1 cellular context compared by ENCODE assay signal in the genomic region with DNA sequence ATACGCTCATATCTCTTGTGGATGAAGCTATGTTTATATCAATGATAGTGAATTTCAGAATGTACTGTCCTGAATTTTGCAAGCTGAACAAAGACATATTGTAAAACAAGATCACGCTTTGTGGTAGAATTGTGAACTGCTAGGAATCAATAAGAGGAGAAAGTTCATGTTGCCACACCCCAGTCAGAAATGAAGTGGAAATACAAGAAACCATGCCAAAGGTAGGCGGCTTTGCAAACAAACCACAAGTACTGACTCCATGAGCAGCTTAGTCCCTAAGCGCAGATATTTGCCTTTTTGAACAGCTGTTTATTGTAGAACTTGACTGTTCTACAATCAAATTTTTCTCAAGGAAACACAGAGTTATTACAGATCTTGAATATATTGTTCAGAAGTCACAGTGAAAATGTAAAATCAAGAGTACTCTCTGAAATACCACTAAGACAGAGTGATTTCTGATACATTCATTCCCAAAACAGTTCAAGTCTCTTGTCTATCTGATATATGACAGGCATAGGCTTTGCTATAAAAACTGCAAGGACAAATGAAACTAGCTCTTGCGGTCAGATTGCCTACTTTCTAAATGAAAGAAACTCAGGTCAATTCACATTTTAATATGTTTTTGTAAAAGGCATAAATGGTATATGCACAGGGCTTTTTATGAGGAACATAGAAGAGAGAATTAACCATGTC.
TF ChIP-seq lines count a peak whose summit lies in the region.

No MANE protein-coding gene starts in this region.

TF ChIP-seq in HepG2, 621 proteins besides CTCF, POLR2A, EP300 and RAD21 (continued from another document):
- TF ChIP-seq, protein P1, sequence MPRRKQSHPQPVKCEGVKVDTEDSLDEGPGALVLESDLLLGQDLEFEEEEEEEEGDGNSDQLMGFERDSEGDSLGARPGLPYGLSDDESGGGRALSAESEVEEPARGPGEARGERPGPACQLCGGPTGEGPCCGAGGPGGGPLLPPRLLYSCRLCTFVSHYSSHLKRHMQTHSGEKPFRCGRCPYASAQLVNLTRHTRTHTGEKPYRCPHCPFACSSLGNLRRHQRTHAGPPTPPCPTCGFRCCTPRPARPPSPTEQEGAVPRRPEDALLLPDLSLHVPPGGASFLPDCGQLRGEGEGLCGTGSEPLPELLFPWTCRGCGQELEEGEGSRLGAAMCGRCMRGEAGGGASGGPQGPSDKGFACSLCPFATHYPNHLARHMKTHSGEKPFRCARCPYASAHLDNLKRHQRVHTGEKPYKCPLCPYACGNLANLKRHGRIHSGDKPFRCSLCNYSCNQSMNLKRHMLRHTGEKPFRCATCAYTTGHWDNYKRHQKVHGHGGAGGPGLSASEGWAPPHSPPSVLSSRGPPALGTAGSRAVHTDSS (CRISPR knock-in tag; conservative IDR thresholded peaks at IDR 0.05), result no peak
- TF ChIP-seq RFX3 (CRISPR knock-in tag; IDR thresholded peaks at IDR 0.05) (no peak), ZNF792 (CRISPR knock-in tag; IDR thresholded peaks at IDR 0.05) (no peak), MZF1 (CRISPR knock-in tag; IDR thresholded peaks at IDR 0.05; ENCODE audit: borderline replicate concordance) (no peak), ZFP37 (CRISPR knock-in tag; IDR thresholded peaks at IDR 0.05; ENCODE audit: borderline replicate concordance) (no peak), ZNF431 (CRISPR knock-in tag; IDR thresholded peaks at IDR 0.05; ENCODE audit: borderline replicate concordance, low read depth) (no peak), ZNF264 (CRISPR knock-in tag; IDR thresholded peaks at IDR 0.05) (0 out of 2 replicates have a peak, but pooled peaks have one; percentile 76), HMGA1 (CRISPR knock-in tag; conservative IDR thresholded peaks at IDR 0.05) (no peak), MED13 (CRISPR knock-in tag; IDR thresholded peaks at IDR 0.05) (no peak), ZKSCAN5 (CRISPR knock-in tag; IDR thresholded peaks at IDR 0.05) (no peak), SIX4 (CRISPR knock-in tag; IDR thresholded peaks at IDR 0.05) (no peak), YEATS4 (CRISPR knock-in tag; IDR thresholded peaks at IDR 0.05; ENCODE audit: borderline replicate concordance) (no peak), RARA (CRISPR knock-in tag; IDR thresholded peaks at IDR 0.05) (no peak), HDAC2 (CRISPR knock-in tag; IDR thresholded peaks at IDR 0.05) (peak; percentile 54; the same call in 1 of the 2 replicates), TBP (CRISPR knock-in tag; IDR thresholded peaks at IDR 0.05) (no peak), HOXD1 (CRISPR knock-in tag; IDR thresholded peaks at IDR 0.05) (no peak), KDM5B (CRISPR knock-in tag; IDR thresholded peaks at IDR 0.05; ENCODE audit: borderline replicate concordance) (no peak), TCF12 (IDR thresholded peaks at IDR 0.05) (no peak), TCF12 (CRISPR knock-in tag; IDR thresholded peaks at IDR 0.05) (no peak), SALL1 (CRISPR knock-in tag; IDR thresholded peaks at IDR 0.05) (peak; percentile 77; the same call in 1 of the 2 replicates), PHF21A (CRISPR knock-in tag; IDR thresholded peaks at IDR 0.05) (0 out of 2 replicates have a peak, but pooled peaks have one; percentile 35), REPIN1 (CRISPR knock-in tag; IDR thresholded peaks at IDR 0.05; ENCODE audit: borderline replicate concordance, low read depth) (no peak), ATRX (CRISPR knock-in tag; IDR thresholded peaks at IDR 0.05; ENCODE audit: borderline replicate concordance) (no peak), ISL2 (CRISPR knock-in tag; IDR thresholded peaks at IDR 0.05) (peak; percentile 63; the same call in 1 of the 2 replicates), PAF1 (CRISPR knock-in tag; IDR thresholded peaks at IDR 0.05) (no peak), ZNF350 (CRISPR knock-in tag; IDR thresholded peaks at IDR 0.05; ENCODE audit: borderline replicate concordance, low read depth) (no peak), RORA (CRISPR knock-in tag; IDR thresholded peaks at IDR 0.05) (no peak), AGO1 (IDR thresholded peaks at IDR 0.05; ENCODE audit: low read depth, low read length, poor library complexity, severe bottlenecking) (no peak)
- TF ChIP-seq, protein P2, sequence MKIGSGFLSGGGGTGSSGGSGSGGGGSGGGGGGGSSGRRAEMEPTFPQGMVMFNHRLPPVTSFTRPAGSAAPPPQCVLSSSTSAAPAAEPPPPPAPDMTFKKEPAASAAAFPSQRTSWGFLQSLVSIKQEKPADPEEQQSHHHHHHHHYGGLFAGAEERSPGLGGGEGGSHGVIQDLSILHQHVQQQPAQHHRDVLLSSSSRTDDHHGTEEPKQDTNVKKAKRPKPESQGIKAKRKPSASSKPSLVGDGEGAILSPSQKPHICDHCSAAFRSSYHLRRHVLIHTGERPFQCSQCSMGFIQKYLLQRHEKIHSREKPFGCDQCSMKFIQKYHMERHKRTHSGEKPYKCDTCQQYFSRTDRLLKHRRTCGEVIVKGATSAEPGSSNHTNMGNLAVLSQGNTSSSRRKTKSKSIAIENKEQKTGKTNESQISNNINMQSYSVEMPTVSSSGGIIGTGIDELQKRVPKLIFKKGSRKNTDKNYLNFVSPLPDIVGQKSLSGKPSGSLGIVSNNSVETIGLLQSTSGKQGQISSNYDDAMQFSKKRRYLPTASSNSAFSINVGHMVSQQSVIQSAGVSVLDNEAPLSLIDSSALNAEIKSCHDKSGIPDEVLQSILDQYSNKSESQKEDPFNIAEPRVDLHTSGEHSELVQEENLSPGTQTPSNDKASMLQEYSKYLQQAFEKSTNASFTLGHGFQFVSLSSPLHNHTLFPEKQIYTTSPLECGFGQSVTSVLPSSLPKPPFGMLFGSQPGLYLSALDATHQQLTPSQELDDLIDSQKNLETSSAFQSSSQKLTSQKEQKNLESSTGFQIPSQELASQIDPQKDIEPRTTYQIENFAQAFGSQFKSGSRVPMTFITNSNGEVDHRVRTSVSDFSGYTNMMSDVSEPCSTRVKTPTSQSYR (CRISPR knock-in tag; IDR thresholded peaks at IDR 0.05; ENCODE audit: borderline replicate concordance), result no peak
- TF ChIP-seq, protein P3, sequence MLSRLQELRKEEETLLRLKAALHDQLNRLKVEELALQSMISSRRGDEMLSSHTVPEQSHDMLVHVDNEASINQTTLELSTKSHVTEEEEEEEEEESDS (CRISPR knock-in tag; IDR thresholded peaks at IDR 0.05; ENCODE audit: borderline replicate concordance), result no peak
